In genomic region chr7:103795112-103795511, GRCh38 we compare ENCODE assay signal across 19 cellular contexts.
DNase-seq lines count a peak whose midpoint lies in the region; ATAC-seq and TF ChIP-seq lines count a peak whose summit lies in the region.
"Had no signal": no experiment of that assay in that cellular context is flagged by ENCODE, and none has a peak within 500 bp of the region (broad histone marks: within the 10 kb centered on the region; RNA-seq: fewer than 3 reads in every experiment).

No MANE protein-coding gene starts in this region.

- no peak overlapping the region for H2AFZ ChIP-seq in IMR-90 (replicated peaks; ENCODE audit: low read length, poor library complexity)
- H2AFZ ChIP-seq in neuronal stem cell (ENCODE audit: low read length), result no peak overlapping the region

- peaks cover 6% of the 10 kb centered on the region for H3K9me3 Mint-ChIP-seq in mesothelial cell of epicardium
- no peaks in the 10 kb centered on the region for H3K9me3 Mint-ChIP-seq in activated T-helper 2 cell treated with anti-CD3 and anti-CD28 coated beads, Interferon-gamma antibody, Interleukin-2, Interleukin-4, amounts not matched to agents 10 μg/mL and 5 μg/mL and 100 μg/mL, durations not matched to agents 14 hours and 24 hours and 36 hours
- H3K9me3 Mint-ChIP-seq: HFFc6 had no signal

- no peak overlapping the region for H2BK20ac ChIP-seq in IMR-90 (ENCODE audit: low read depth, low read length)

- no peak overlapping the region for H4K5ac ChIP-seq in IMR-90 (ENCODE audit: low read depth, low read length)

- H3K4me1 ChIP-seq in IMR-90 (ENCODE audit: control insufficient read depth, insufficient read depth, low read length) (no peaks in the 10 kb centered on the region), neuronal stem cell (ENCODE audit: control insufficient read depth in 2 of 2, insufficient read depth in 1 of 2, low read depth in 1 of 2, low read length in 2 of 2) (no peaks in the 10 kb centered on the region)
- H3K4me1 ChIP-seq: Peyer's patch, SJSA1 had no signal

- no peak overlapping the region for H2BK12ac ChIP-seq in neuronal stem cell (ENCODE audit: low read length)

- H3K18ac ChIP-seq in IMR-90 (ENCODE audit: low read depth, low read length) (no peak overlapping the region), neuronal stem cell (ENCODE audit: low read length) (no peak overlapping the region)

- H3K4me3 Mint-ChIP-seq in mesothelial cell of epicardium, result no peak overlapping the region
- no peak overlapping the region for H3K4me3 Mint-ChIP-seq in activated T-helper 2 cell treated with anti-CD3 and anti-CD28 coated beads, Interferon-gamma antibody, Interleukin-2, Interleukin-4, amounts not matched to agents 10 μg/mL and 5 μg/mL and 100 μg/mL, durations not matched to agents 14 hours and 24 hours and 36 hours (ENCODE audit: low read depth)
- H3K4me3 Mint-ChIP-seq: HFFc6 had no signal

- intact Hi-C loops in IMR-90 (cut with micrococcal nuclease), result no loop called here
- intact Hi-C loops in activated T-helper 2 cell treated with anti-CD3 and anti-CD28 coated beads, Interferon-gamma antibody, Interleukin-2, Interleukin-4, amounts not matched to agents 10 μg/mL and 5 μg/mL and 100 μg/mL, durations not matched to agents 14 hours and 24 hours and 36 hours (cut with micrococcal nuclease), result no loop called here

- no peak overlapping the region for H2AK9ac ChIP-seq in IMR-90 (replicated peaks; ENCODE audit: low read depth, low read length, poor library complexity)

- H3K36me3 Mint-ChIP-seq in mesothelial cell of epicardium, result peaks cover 4% of the 10 kb centered on the region
- no peaks in the 10 kb centered on the region for H3K36me3 Mint-ChIP-seq in activated T-helper 2 cell treated with anti-CD3 and anti-CD28 coated beads, Interferon-gamma antibody, Interleukin-2, Interleukin-4, amounts not matched to agents 10 μg/mL and 5 μg/mL and 100 μg/mL, durations not matched to agents 14 hours and 24 hours and 36 hours (ENCODE audit: low read depth)

- no peak overlapping the region for H2BK120ac ChIP-seq in IMR-90 (ENCODE audit: low read depth, low read length)
- no peak overlapping the region for H2BK120ac ChIP-seq in neuronal stem cell (ENCODE audit: low read depth, low read length)

- ATAC-seq in IMR-90 (ENCODE audit: low read depth), result peak; percentile 62; the same call in 1 of the 2 replicates
- ATAC-seq: GM12878 had no signal

- peak; percentile 11 for DNase-seq in ELR (ENCODE audit: low read depth)
- peak; percentile 17 for DNase-seq in IMR-90
- DNase-seq in dermis microvascular lymphatic vessel endothelial cell (ENCODE audit: low read depth in 2 of 2), result peak; percentile 31 to 55
- no peak for DNase-seq in mesothelial cell of epicardium (ENCODE audit: low spot score in 2 of 2, unreplicated experiment in 2 of 2)
- DNase-seq in activated T-helper 2 cell treated with anti-CD3 and anti-CD28 coated beads, Interferon-gamma antibody, Interleukin-2, Interleukin-4, amounts not matched to agents 10 μg/mL and 5 μg/mL and 100 μg/mL, durations not matched to agents 14 hours and 24 hours and 36 hours (ENCODE audit: low spot score), result no peak
- DNase-seq in neuronal stem cell (ENCODE audit: low spot score), result no peak
- no peak for DNase-seq in GF-D8 (lab: John Stamatoyannopoulos, UW)
- DNase-seq: AML-193, DND-41, GDM1, H7, HFFc6, NCI-H1436 treated with DMSO at 0.1 percent for 48 hours, NCI-H524 treated with DMSO at 0.1 percent for 48 hours, Peyer's patch had no signal

- dilution Hi-C loops in IMR-90 (cut with HindIII; ENCODE audit: low sequenced_read_pairs, unreplicated experiment), result no loop called here

- POLR2A ChIA-PET in IMR-90 (lab: Charles Lee; ENCODE audit: unreplicated experiment), result no interaction called here

- H3K4ac ChIP-seq in IMR-90 (ENCODE audit: low read depth, low read length) (no peak overlapping the region), neuronal stem cell (ENCODE audit: low read length) (no peak overlapping the region)

- no CpG with 5 or more reads among the region's 1 CpG for WGBS in IMR-90 (ENCODE audit: extremely low coverage in 2 of 2, insufficient read length in 1 of 2), 2 experiments
- WGBS in neuronal stem cell (ENCODE audit: extremely low coverage in 2 of 2, insufficient read length in 2 of 2, insufficient replicate concordance in 1 of 2), 2 donors, result no CpG with 5 or more reads among the region's 1 CpG

- no peaks in the 10 kb centered on the region for H3K9me3 ChIP-seq in IMR-90 (ENCODE audit: control insufficient read depth, insufficient read depth, low read length)
- no peaks in the 10 kb centered on the region for H3K9me3 ChIP-seq in neuronal stem cell (replicated peaks in 1 of 2; ENCODE audit: control insufficient read depth in 2 of 2, insufficient read depth in 1 of 2, low read depth in 1 of 2, low read length in 2 of 2)
- H3K9me3 ChIP-seq: Peyer's patch, SJSA1 had no signal

- H2BK5ac ChIP-seq in IMR-90 (ENCODE audit: low read depth, low read length, poor library complexity, severe bottlenecking) (no peak overlapping the region), neuronal stem cell (ENCODE audit: low read length) (no peak overlapping the region)

- H3K4me2 ChIP-seq in IMR-90 (ENCODE audit: low read depth, low read length) (no peak overlapping the region), neuronal stem cell (ENCODE audit: insufficient read depth, low read length, poor library complexity, severe bottlenecking) (no peak overlapping the region)
- H3K4me2 ChIP-seq: KMS-11 had no signal

- H3K14ac ChIP-seq in IMR-90 (replicated peaks; ENCODE audit: low read depth, low read length), result no peak overlapping the region
- no peak overlapping the region for H3K14ac ChIP-seq in neuronal stem cell (ENCODE audit: low read length)

- no peak for TF ChIP-seq POLR2A in IMR-90 (IDR thresholded peaks at IDR 0.05; ENCODE audit: low read depth, low read length)

- TF ChIP-seq RAD21 in IMR-90 (IDR thresholded peaks at IDR 0.05; ENCODE audit: low read length), result no peak

- H2AK5ac ChIP-seq in IMR-90 (ENCODE audit: low read depth, low read length) (no peak overlapping the region), neuronal stem cell (ENCODE audit: low read depth, low read length) (no peak overlapping the region)

- H3K79me1 ChIP-seq in IMR-90 (ENCODE audit: low read depth in 1 of 2, low read length in 2 of 2) (no peaks in the 10 kb centered on the region), neuronal stem cell (ENCODE audit: low read depth, low read length) (no peaks in the 10 kb centered on the region)

- H3K36me3 ChIP-seq in IMR-90 (ENCODE audit: control insufficient read depth, insufficient read depth, low read length), result no peaks in the 10 kb centered on the region
- H3K36me3 ChIP-seq in neuronal stem cell (replicated peaks in 1 of 2; ENCODE audit: control insufficient read depth in 2 of 2, insufficient read depth in 2 of 2, low read length in 2 of 2), result no peaks in the 10 kb centered on the region
- H3K36me3 ChIP-seq: Peyer's patch, SJSA1 had no signal

- H3K4me3 ChIP-seq in IMR-90 (ENCODE audit: insufficient read depth, low read depth, low read length), result no peak overlapping the region
- no peak overlapping the region for H3K4me3 ChIP-seq in neuronal stem cell (ENCODE audit: low read length in 2 of 2)
- H3K4me3 ChIP-seq: GM12878, Peyer's patch, SJSA1 had no signal

- H3K23ac ChIP-seq in IMR-90 (ENCODE audit: low read depth, low read length) (no peak overlapping the region), neuronal stem cell (ENCODE audit: low read depth, low read length, poor library complexity) (no peak overlapping the region)

- no peaks in the 10 kb centered on the region for H3K9me1 ChIP-seq in IMR-90 (ENCODE audit: insufficient read depth, low read length)

- H4K91ac ChIP-seq in IMR-90 (ENCODE audit: insufficient read depth, low read depth, low read length) (no peak overlapping the region), neuronal stem cell (ENCODE audit: low read depth, low read length, poor library complexity) (no peak overlapping the region)

- H2BK15ac ChIP-seq in IMR-90 (ENCODE audit: low read depth, low read length), result no peak overlapping the region
- no peak overlapping the region for H2BK15ac ChIP-seq in neuronal stem cell (ENCODE audit: low read length)

- no peak for TF ChIP-seq CTCF in IMR-90 (conservative IDR thresholded peaks at IDR 0.05; ENCODE audit: low read depth, low read length)
- no peak for TF ChIP-seq CTCF in mesothelial cell of epicardium (IDR thresholded peaks at IDR 0.05; ENCODE audit: unreplicated experiment)

- H3K9ac ChIP-seq in IMR-90 (ENCODE audit: low read depth, low read length), result no peak overlapping the region
- no peak overlapping the region for H3K9ac ChIP-seq in neuronal stem cell (ENCODE audit: low read depth, low read length, poor library complexity)
- H3K9ac ChIP-seq: KMS-11 had no signal

- in situ Hi-C loops in IMR-90 (cut with MboI; ENCODE audit: low sequenced_read_pairs), result no loop called here

- BruUV-seq in IMR-90 (replicated peaks; lab: Mats Ljungman, UMichigan), result no TSS peak

- H3K27me3 Mint-ChIP-seq in mesothelial cell of epicardium (ENCODE audit: low read depth), result peaks cover 7% of the 10 kb centered on the region
- no peaks in the 10 kb centered on the region for H3K27me3 Mint-ChIP-seq in activated T-helper 2 cell treated with anti-CD3 and anti-CD28 coated beads, Interferon-gamma antibody, Interleukin-2, Interleukin-4, amounts not matched to agents 10 μg/mL and 5 μg/mL and 100 μg/mL, durations not matched to agents 14 hours and 24 hours and 36 hours (ENCODE audit: low read depth)

- peak overlapping the region; percentile 80 for H3K27ac Mint-ChIP-seq in mesothelial cell of epicardium
- no peak overlapping the region for H3K27ac Mint-ChIP-seq in activated T-helper 2 cell treated with anti-CD3 and anti-CD28 coated beads, Interferon-gamma antibody, Interleukin-2, Interleukin-4, amounts not matched to agents 10 μg/mL and 5 μg/mL and 100 μg/mL, durations not matched to agents 14 hours and 24 hours and 36 hours
- H3K27ac Mint-ChIP-seq: HFFc6 had no signal

- H3K27ac ChIP-seq in IMR-90 (ENCODE audit: insufficient read depth, low read length), result no peak overlapping the region
- H3K27ac ChIP-seq in neuronal stem cell (replicated peaks; ENCODE audit: low read length), result no peak overlapping the region
- H3K27ac ChIP-seq: C4-2B, KMS-11, Peyer's patch, SJSA1 had no signal

- H4K20me1 ChIP-seq in IMR-90 (ENCODE audit: insufficient read depth, low read length), result no peaks in the 10 kb centered on the region

- CTCF ChIA-PET in IMR-90 (lab: Yijun Ruan, JAX), result no interaction called here

- H3K4me1 Mint-ChIP-seq in mesothelial cell of epicardium, result peaks cover 28% of the 10 kb centered on the region
- no peaks in the 10 kb centered on the region for H3K4me1 Mint-ChIP-seq in activated T-helper 2 cell treated with anti-CD3 and anti-CD28 coated beads, Interferon-gamma antibody, Interleukin-2, Interleukin-4, amounts not matched to agents 10 μg/mL and 5 μg/mL and 100 μg/mL, durations not matched to agents 14 hours and 24 hours and 36 hours (ENCODE audit: low read depth)

- H4K8ac ChIP-seq in IMR-90 (ENCODE audit: low read depth in 2 of 2, low read length in 2 of 2), result no peak overlapping the region
- H4K8ac ChIP-seq in neuronal stem cell (ENCODE audit: low read depth, low read length), result no peak overlapping the region

- H3K27me3 ChIP-seq in IMR-90 (ENCODE audit: control insufficient read depth, insufficient read depth, low read length) (no peaks in the 10 kb centered on the region), neuronal stem cell (ENCODE audit: control insufficient read depth in 3 of 3, insufficient read depth in 3 of 3, low read depth in 1 of 3, low read length in 3 of 3) (no peaks in the 10 kb centered on the region)
- H3K27me3 ChIP-seq: Peyer's patch had no signal

- no peak overlapping the region for H3K56ac ChIP-seq in IMR-90 (ENCODE audit: extremely low read depth, insufficient read depth, low read length)

Comparison
In these comparisons a context has a peak if more than half of its experiments do, and no peak if none do; other contexts are left out.
1. DNase-seq: peak in ELR (single experiment), IMR-90 (single experiment) and dermis microvascular lymphatic vessel endothelial cell (2 of 2); none in mesothelial cell of epicardium (0 of 2), activated T-helper 2 cell treated with anti-CD3 and anti-CD28 coated beads, Interferon-gamma antibody, Interleukin-2, Interleukin-4, amounts not matched to agents 10 μg/mL and 5 μg/mL and 100 μg/mL, durations not matched to agents 14 hours and 24 hours and 36 hours (single experiment), neuronal stem cell (single experiment) and GF-D8 (single experiment).